ENCODE assay signal across 16 cellular contexts in genomic region chr12:109653896-109654295, GRCh38. TPM values are rescaled to one million over a fixed set of nuclear protein-coding genes. Genes with fewer than 3 reads are reported as not detected.
DNase-seq lines count a peak whose midpoint lies in the region; ATAC-seq and TF ChIP-seq lines count a peak whose summit lies in the region.
"Had no signal": no experiment of that assay in that cellular context is flagged by ENCODE, and none has a peak within 500 bp of the region (broad histone marks: within the 10 kb centered on the region; RNA-seq: fewer than 3 reads in every experiment).

No MANE protein-coding gene starts in this region.

- H3K9me3 Mint-ChIP-seq in GM23338, result no peaks in the 10 kb centered on the region
- H3K9me3 Mint-ChIP-seq in endothelial cell (ENCODE audit: unreplicated experiment), result no peaks in the 10 kb centered on the region
- no peaks in the 10 kb centered on the region for H3K9me3 Mint-ChIP-seq in CD14-positive monocyte

- H3K27ac ChIP-seq in GM23338 (ENCODE audit: low read depth) (no peak overlapping the region), right cardiac atrium (ENCODE audit: low read length) (no peak overlapping the region), gastrocnemius medialis (peak overlapping the region in 3 of 4 donors; percentile 12 to 47 (median 26))
- H3K27ac ChIP-seq: GM23248 had no signal

- WGBS in right cardiac atrium, result 14% methylated on average over 7 of the region's 7 CpGs

- 0 out of 2 replicates have a peak overlapping the region, but pooled peaks have one; percentile 12 for H2AFZ ChIP-seq in GM23338
- H2AFZ ChIP-seq: GM23248 had no signal

- no peak overlapping the region for H3K4me2 ChIP-seq in GM23338

- no peak for TF ChIP-seq POLR2A in gastrocnemius medialis (IDR thresholded peaks at IDR 0.05)

- DNase-seq in GM23338 (ENCODE audit: low spot score), result no peak
- no peak for DNase-seq in endothelial cell (ENCODE audit: low spot score)
- no peak for DNase-seq in right cardiac atrium
- no peak for DNase-seq in gastrocnemius medialis
- no peak for DNase-seq in C1 segment of cervical spinal cord (lab: John Stamatoyannopoulos, UW)
- DNase-seq in CD14-positive monocyte (ENCODE audit: low spot score), result no peak
- no peak for DNase-seq in DMS 273 (lab: John Stamatoyannopoulos, UW; ENCODE audit: unreplicated experiment)
- no peak for DNase-seq in AML-193 (lab: John Stamatoyannopoulos, UW)
- DNase-seq: GM23248, MV-4-11, NCI-H1417 treated with DMSO at 0.1 percent for 48 hours, NCI-H1930, NCI-H526 treated with DMSO at 0.1 percent for 48 hours, SIG-M5 had no signal

- TF ChIP-seq CTCF in GM23338 (conservative IDR thresholded peaks at IDR 0.05; ENCODE audit: low read depth in 2 of 2) (no peak), endothelial cell (IDR thresholded peaks at IDR 0.05; ENCODE audit: unreplicated experiment) (no peak), gastrocnemius medialis (IDR thresholded peaks at IDR 0.05 in 4 of 5, conservative IDR thresholded peaks at IDR 0.05 in 1 of 5) (no peak), CD14-positive monocyte (IDR thresholded peaks at IDR 0.05) (no peak)

- H4K20me1 ChIP-seq in GM23338 (replicated peaks; ENCODE audit: insufficient read depth), result no peaks in the 10 kb centered on the region

- H3K36me3 Mint-ChIP-seq in GM23338 (ENCODE audit: low read depth) (no peaks in the 10 kb centered on the region), endothelial cell (ENCODE audit: low read depth, unreplicated experiment) (no peaks in the 10 kb centered on the region), CD14-positive monocyte (no peaks in the 10 kb centered on the region)

- H3K27ac Mint-ChIP-seq in GM23338, result no peak overlapping the region
- peak overlapping the region; percentile 70 for H3K27ac Mint-ChIP-seq in endothelial cell (ENCODE audit: unreplicated experiment)
- no peak overlapping the region for H3K27ac Mint-ChIP-seq in CD14-positive monocyte
- H3K27ac Mint-ChIP-seq: B cell had no signal

- no peaks in the 10 kb centered on the region for H3K9me2 ChIP-seq in GM23338 (ENCODE audit: insufficient read depth)

- H3K27me3 Mint-ChIP-seq in GM23338 (ENCODE audit: insufficient read depth, low read depth, poor library complexity) (peaks cover 5% of the 10 kb centered on the region), endothelial cell (ENCODE audit: unreplicated experiment) (no peaks in the 10 kb centered on the region), CD14-positive monocyte (ENCODE audit: low read depth in 3 of 3) (peaks cover 4 to 16% (median 8%) of the 10 kb centered on the region in 3 donors)

- H3K9me3 ChIP-seq in right cardiac atrium (ENCODE audit: control insufficient read depth, low read length) (no peaks in the 10 kb centered on the region), gastrocnemius medialis (no peaks in the 10 kb centered on the region)

- H3K4me3 ChIP-seq in GM23338, result no peak overlapping the region
- H3K4me3 ChIP-seq in right cardiac atrium (ENCODE audit: low read length), result no peak overlapping the region
- peak overlapping the region in 1 of 4 donors; percentile 22 for H3K4me3 ChIP-seq in gastrocnemius medialis
- H3K4me3 ChIP-seq: GM23248 had no signal

- intact Hi-C loops in right cardiac atrium (cut with DNase I) (no loop called here), gastrocnemius medialis (cut with DNase I; ENCODE audit: low total_unique reads) (loop anchor here (1.0 kb wide), 1 partner anchor 29 kb away; no protein-coding TSS in a partner anchor), CD14-positive monocyte (cut with micrococcal nuclease) (no loop called here)

- no peak overlapping the region for H3K4me3 Mint-ChIP-seq in GM23338
- no peak overlapping the region for H3K4me3 Mint-ChIP-seq in endothelial cell (ENCODE audit: unreplicated experiment)
- no peak overlapping the region for H3K4me3 Mint-ChIP-seq in CD14-positive monocyte
- H3K4me3 Mint-ChIP-seq: B cell had no signal

- peaks cover 7% of the 10 kb centered on the region; the same call in 1 of the 2 replicates for H3K4me1 ChIP-seq in GM23338 (ENCODE audit: insufficient read depth)
- H3K4me1 ChIP-seq in right cardiac atrium (ENCODE audit: control insufficient read depth, insufficient read depth, low read length), result peaks cover 12% of the 10 kb centered on the region
- peaks cover 10 to 11% of the 10 kb centered on the region in 2 donors for H3K4me1 ChIP-seq in gastrocnemius medialis

- in situ Hi-C loops in gastrocnemius medialis (cut with MboI; ENCODE audit: low sequenced_read_pairs in 4 of 4), result no loop called here

- no peaks in the 10 kb centered on the region for H3F3A ChIP-seq in GM23338 (replicated peaks; ENCODE audit: low read depth)

- no peak for ATAC-seq in GM23338
- ATAC-seq in right cardiac atrium, result peak; percentile 55 to 69
- peak; percentile 85 to 95 for ATAC-seq in gastrocnemius medialis
- ATAC-seq: HCT116 had no signal

- peaks cover 22% of the 10 kb centered on the region for H3K4me1 Mint-ChIP-seq in GM23338
- peaks cover 18% of the 10 kb centered on the region for H3K4me1 Mint-ChIP-seq in endothelial cell (ENCODE audit: unreplicated experiment)
- no peaks in the 10 kb centered on the region for H3K4me1 Mint-ChIP-seq in CD14-positive monocyte
- H3K4me1 Mint-ChIP-seq: B cell had no signal

- H3K36me3 ChIP-seq in GM23338 (ENCODE audit: insufficient read depth) (no peaks in the 10 kb centered on the region), gastrocnemius medialis (no peaks in the 10 kb centered on the region)

- H3K27me3 ChIP-seq in GM23338 (ENCODE audit: insufficient read depth), result no peaks in the 10 kb centered on the region
- no peaks in the 10 kb centered on the region for H3K27me3 ChIP-seq in right cardiac atrium (ENCODE audit: control insufficient read depth, insufficient read depth)
- H3K27me3 ChIP-seq in gastrocnemius medialis, result no peaks in the 10 kb centered on the region

- H3K79me2 ChIP-seq in GM23338 (replicated peaks; ENCODE audit: insufficient read depth), result no peaks in the 10 kb centered on the region

TF ChIP-seq in GM23338, 12 proteins besides CTCF, POLR2A, EP300 and RAD21:
- TF ChIP-seq REST (IDR thresholded peaks at IDR 0.05; ENCODE audit: unreplicated experiment) (no peak), CREB1 (CRISPR knock-in tag; IDR thresholded peaks at IDR 0.05; ENCODE audit: low read depth) (no peak)

RNA-seq across cellular contexts. Expression of gene FAM222A, which starts 59.7 kb away (rescaled TPM):
- total RNA-seq in GM23338 (2014; rRNA removed; shearing (Covaris generic)), result 2.1 and 3.6 TPM in 2 replicates
- polyA plus RNA-seq in GM23338 (2016; fragmentation: Nextera tagmentation; extraction: Ambion mirVana) (0.78 and 0.85 TPM in 2 replicates), right cardiac atrium (14.8 TPM), CD14-positive monocyte (not detected)
- total RNA-seq in endothelial cell (ENCODE audit: unreplicated experiment) (14.2 TPM), right cardiac atrium (10 to 100 TPM in 2 of 4 donors, 1 to 10 TPM in 2; 9.3 to 16.4 (median 10.0) TPM), gastrocnemius medialis (10 to 100 TPM in 2 of 4 donors, 1 to 10 TPM in 2; 7.0 to 24.3 (median 13.5) TPM)
- polyA plus RNA-seq: GM23248 had no signal

Comparison
In these comparisons a context has a peak if more than half of its experiments do, and no peak if none do; other contexts are left out.
1. H3K27ac ChIP-seq: peak in gastrocnemius medialis (3 of 4); none in GM23338 (single experiment) and right cardiac atrium (single experiment).